In the genomic region with DNA sequence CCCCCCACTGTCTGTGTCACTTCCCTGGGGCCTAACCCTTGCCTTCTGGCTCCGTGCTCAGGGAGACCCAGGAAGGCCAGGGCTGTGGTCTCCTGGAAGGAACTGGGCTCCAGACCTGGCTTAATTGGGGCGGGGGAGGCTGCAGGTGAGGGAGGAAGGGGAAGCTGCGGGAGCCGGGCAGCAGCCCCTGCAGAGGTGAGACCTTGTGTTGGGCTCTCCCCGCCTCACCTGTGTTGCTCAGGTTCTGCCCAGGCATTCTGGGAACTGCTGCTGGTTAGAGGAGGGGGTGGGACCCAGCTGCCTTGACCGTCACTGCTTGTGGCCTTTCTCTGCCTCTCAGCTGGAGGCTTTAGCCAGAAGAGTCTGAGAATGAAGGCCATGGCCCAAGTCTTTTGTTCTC, we compare ENCODE assay signal across 19 cellular contexts.
DNase-seq lines count a peak whose midpoint lies in the region; ATAC-seq and TF ChIP-seq lines count a peak whose summit lies in the region.
"Had no signal": no experiment of that assay in that cellular context is flagged by ENCODE, and none has a peak within 500 bp of the region (broad histone marks: within the 10 kb centered on the region; RNA-seq: fewer than 3 reads in every experiment).

No MANE protein-coding gene starts in this region.

- no CpG with 5 or more reads among the region's 6 CpGs for WGBS in right lobe of liver (ENCODE audit: insufficient coverage, low coverage, low lambda C conversion rate, missing lambda C conversion rate)

- no peak overlapping the region for H3K4me3 ChIP-seq in DND-41 (ENCODE audit: low read depth in 1 of 2, low read length in 2 of 2)
- no peak overlapping the region for H3K4me3 ChIP-seq in NT2/D1 (ENCODE audit: insufficient read length, low read depth)
- no peak overlapping the region for H3K4me3 ChIP-seq in right lobe of liver
- H3K4me3 ChIP-seq: GM12878 had no signal

- H3K79me2 ChIP-seq in DND-41 (ENCODE audit: insufficient read depth, low read length) = peaks cover 97% of the 10 kb centered on the region

- no peak for TF ChIP-seq CTCF in DND-41 (IDR thresholded peaks at IDR 0.05; ENCODE audit: borderline replicate concordance, extremely low read depth, low read length, poor library complexity, severe bottlenecking)
- TF ChIP-seq CTCF in right lobe of liver (IDR thresholded peaks at IDR 0.05) = no peak

- H3K4me2 ChIP-seq in DND-41 (ENCODE audit: insufficient read depth, low read length) = no peak overlapping the region
- H3K4me2 ChIP-seq: KMS-11 had no signal

- intact Hi-C loops in posterior vena cava (cut with DNase I) (no loop called here), right lobe of liver (cut with DNase I) (no loop called here)

- H2AFZ ChIP-seq in DND-41 (ENCODE audit: low read depth, low read length) = no peak overlapping the region

- ATAC-seq in DND-41 (ENCODE audit: insufficient read depth, low read depth) (no peak), GM18502 (IDR thresholded peaks at IDR 0.05; ENCODE audit: poor library complexity, unreplicated experiment) (no peak), right lobe of liver (no peak), GM21381 (IDR thresholded peaks at IDR 0.05; ENCODE audit: unreplicated experiment) (no peak)
- ATAC-seq: GM12878 had no signal

- no peak for TF ChIP-seq POLR2A in right lobe of liver (IDR thresholded peaks at IDR 0.05)

- peaks cover 95% of the 10 kb centered on the region for H4K20me1 ChIP-seq in DND-41 (ENCODE audit: insufficient read depth, low read length)

- DNase-seq in DND-41 (no peak), NT2/D1 (ENCODE audit: low read depth, low spot score) (no peak), iPS-NIHi11 (ENCODE audit: low spot score) (peak; percentile 55), posterior vena cava (ENCODE audit: low spot score) (peak; percentile 64), right lobe of liver (no peak)
- DNase-seq: BE2C; Caco-2; CD4-positive, CD25-positive, alpha-beta regulatory T cell; HFFc6; MV-4-11; NCI-H1694 treated with DMSO at 0.1 percent for 48 hours; NCI-H510A; NCI-H748 treated with DMSO at 0.1 percent for 48 hours; NK-92 treated with Interleukin-12 subunit alpha and Interleukin-12 subunit beta, amount 100 ng/mL, for 24 hours; Right ventricle myocardium superior had no signal

- H3K36me3 ChIP-seq in DND-41 (ENCODE audit: insufficient read depth, low read length) (peaks cover 76% of the 10 kb centered on the region), NT2/D1 (ENCODE audit: insufficient read depth, insufficient read length, low read length) (no peaks in the 10 kb centered on the region), right lobe of liver (no peaks in the 10 kb centered on the region)
- H3K36me3 ChIP-seq: BE2C had no signal

- H3K27ac ChIP-seq in DND-41 (ENCODE audit: low read length) (peak overlapping the region; percentile 2), right lobe of liver (no peak overlapping the region)
- H3K27ac ChIP-seq: KMS-11 had no signal

- H3K4me1 ChIP-seq in DND-41 (ENCODE audit: insufficient read depth, low read length) (peaks cover 9% of the 10 kb centered on the region; the same call in 1 of the 2 replicates), NT2/D1 (ENCODE audit: insufficient read depth, insufficient read length) (peaks cover 17% of the 10 kb centered on the region), right lobe of liver (no peaks in the 10 kb centered on the region)
- H3K4me1 ChIP-seq: BE2C, Caco-2 had no signal

- H3K9ac ChIP-seq in DND-41 (ENCODE audit: low read depth, low read length) = no peak overlapping the region
- peak overlapping the region; percentile 34 for H3K9ac ChIP-seq in NT2/D1 (ENCODE audit: insufficient read length, low read depth)
- H3K9ac ChIP-seq: KMS-11 had no signal

- H3K9me3 ChIP-seq in DND-41 (ENCODE audit: insufficient read depth, low read length, severe bottlenecking) (no peaks in the 10 kb centered on the region), NT2/D1 (ENCODE audit: insufficient read depth, low read length) (no peaks in the 10 kb centered on the region), right lobe of liver (no peaks in the 10 kb centered on the region)
- H3K9me3 ChIP-seq: BE2C, Caco-2 had no signal

- H3K27me3 ChIP-seq in DND-41 (ENCODE audit: insufficient read depth, low read length, poor library complexity) = no peaks in the 10 kb centered on the region
- H3K27me3 ChIP-seq in NT2/D1 (ENCODE audit: insufficient read depth, insufficient read length) = no peaks in the 10 kb centered on the region
- no peaks in the 10 kb centered on the region for H3K27me3 ChIP-seq in right lobe of liver
- H3K27me3 ChIP-seq: BE2C had no signal

Comparison
In these comparisons a context has a peak if more than half of its experiments do, and no peak if none do; other contexts are left out.
1. DNase-seq: peak in iPS-NIHi11 (single experiment) and posterior vena cava (single experiment); none in DND-41 (single experiment), NT2/D1 (single experiment) and right lobe of liver (0 of 3).